ENCODE assay signal across 17 cellular contexts in the genomic region with DNA sequence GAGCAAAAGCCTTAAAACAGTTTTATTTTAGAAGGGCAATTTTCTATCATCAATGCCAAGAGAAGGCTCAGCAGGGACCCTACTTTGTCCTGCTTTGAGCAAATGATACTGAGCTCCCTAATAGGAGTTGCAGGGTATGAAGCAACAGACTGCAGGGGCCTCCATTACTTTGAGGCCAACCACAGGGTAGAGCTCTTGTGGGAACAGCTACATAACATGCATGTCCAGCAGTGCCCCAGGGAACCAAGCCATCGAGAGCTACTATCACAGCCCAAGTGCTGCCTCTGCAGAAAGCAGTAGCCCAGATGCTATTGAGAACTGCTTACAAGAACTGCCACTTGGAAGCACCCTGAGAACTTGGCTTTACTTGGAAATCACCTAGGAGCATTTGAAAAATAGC.
A peak's percentile ranks its signal among the peaks of the same experiment; 100 is the strongest.
DNase-seq lines count a peak whose midpoint lies in the region; ATAC-seq and TF ChIP-seq lines count a peak whose summit lies in the region.
"Had no signal": no experiment of that assay in that cellular context is flagged by ENCODE, and none has a peak within 500 bp of the region (broad histone marks: within the 10 kb centered on the region; RNA-seq: fewer than 3 reads in every experiment).

No MANE protein-coding gene starts in this region.

- ATAC-seq in GM23338 (peak; percentile 53), RWPE2 (ENCODE audit: low read depth) (no peak), GM21515 (IDR thresholded peaks at IDR 0.05; ENCODE audit: unreplicated experiment) (no peak)
- ATAC-seq: stimulated activated naive CD8-positive, alpha-beta T cell treated with anti-CD3 and anti-CD28 coated beads, Interleukin-15, amount 100 ng/mL, for 72 hours had no signal

- H3K27ac Mint-ChIP-seq in GM23338 (no peak overlapping the region; the same call in 1 of the 2 replicates), nephron (peak overlapping the region in 2 of 3 experiments; percentile 17 to 25)
- no peak overlapping the region for H3K27ac Mint-ChIP-seq in activated CD4-positive, alpha-beta T cell treated with anti-CD3 and anti-CD28 coated beads, Interleukin-2, amount 10 ng/mL, durations not matched to agents 7 days and 5 days
- H3K27ac Mint-ChIP-seq: stimulated activated naive CD8-positive, alpha-beta T cell treated with anti-CD3 and anti-CD28 coated beads, Interleukin-15, amount 100 ng/mL, for 72 hours had no signal

- H3K4me1 ChIP-seq in GM23338 (ENCODE audit: insufficient read depth) = peaks cover 25% of the 10 kb centered on the region
- no peaks in the 10 kb centered on the region for H3K4me1 ChIP-seq in RWPE2 (ENCODE audit: insufficient read depth, poor library complexity, severe bottlenecking)
- H3K4me1 ChIP-seq: BE2C, prostate gland had no signal

- TF ChIP-seq CTCF in GM23338 (conservative IDR thresholded peaks at IDR 0.05; ENCODE audit: low read depth in 2 of 2) = no peak
- no peak for TF ChIP-seq CTCF in RWPE2 (IDR thresholded peaks at IDR 0.05; ENCODE audit: poor library complexity, severe bottlenecking)
- no peak for TF ChIP-seq CTCF in fibroblast of the aortic adventitia (IDR thresholded peaks at IDR 0.05; ENCODE audit: insufficient read depth, low read length)
- TF ChIP-seq CTCF in nephron (IDR thresholded peaks at IDR 0.05; ENCODE audit: unreplicated experiment in 3 of 3) = no peak
- TF ChIP-seq CTCF in lower leg skin (IDR thresholded peaks at IDR 0.05) = no peak

- no peak overlapping the region for H3K4me2 ChIP-seq in GM23338

- H3K36me3 ChIP-seq in GM23338 (ENCODE audit: insufficient read depth) (no peaks in the 10 kb centered on the region), RWPE2 (ENCODE audit: low read depth) (no peaks in the 10 kb centered on the region)
- H3K36me3 ChIP-seq: BE2C, prostate gland had no signal

- DNase-seq in GM23338 (ENCODE audit: low spot score) = no peak
- DNase-seq in RWPE2 (ENCODE audit: low spot score) = no peak
- DNase-seq in fibroblast of the aortic adventitia (ENCODE audit: low read depth) = peak; percentile 39
- DNase-seq in stimulated activated naive CD4-positive, alpha-beta T cell treated with Interleukin-2 at 50 U/mL for 16 hours (lab: John Stamatoyannopoulos, UW) = no peak
- no peak for DNase-seq in lower leg skin (ENCODE audit: low spot score in 2 of 2)
- no peak for DNase-seq in activated CD4-positive, alpha-beta T cell treated with anti-CD3 and anti-CD28 coated beads, Interleukin-2, amount 10 ng/mL, durations not matched to agents 7 days and 5 days
- DNase-seq: BE2C; DND-41; effector CD4-positive, alpha-beta T cell; hippocampal formation; NCI-H69; stimulated activated CD4-positive, alpha-beta T cell treated with anti-CD3 and anti-CD28 coated beads, Interleukin-4, amount 100 ng/mL, for 24 hours; stimulated activated naive CD8-positive, alpha-beta T cell treated with anti-CD3 and anti-CD28 coated beads, Interleukin-15, amount 100 ng/mL, for 72 hours had no signal

- H3K9me2 ChIP-seq in GM23338 (ENCODE audit: insufficient read depth) = no peaks in the 10 kb centered on the region

- H3K27me3 Mint-ChIP-seq in GM23338 (ENCODE audit: insufficient read depth, low read depth, poor library complexity) (no peaks in the 10 kb centered on the region), nephron (ENCODE audit: low read depth) (no peaks in the 10 kb centered on the region)
- no peaks in the 10 kb centered on the region for H3K27me3 Mint-ChIP-seq in activated CD4-positive, alpha-beta T cell treated with anti-CD3 and anti-CD28 coated beads, Interleukin-2, amount 10 ng/mL, durations not matched to agents 7 days and 5 days
- H3K27me3 Mint-ChIP-seq: stimulated activated naive CD8-positive, alpha-beta T cell treated with anti-CD3 and anti-CD28 coated beads, Interleukin-15, amount 100 ng/mL, for 72 hours had no signal

- WGBS in lower leg skin, 2 donors = 47 to 60% methylated on average over 1 of the region's 1 CpG

- H3K79me2 ChIP-seq in GM23338 (replicated peaks; ENCODE audit: insufficient read depth) = no peaks in the 10 kb centered on the region

- no peaks in the 10 kb centered on the region for H3K9me3 Mint-ChIP-seq in GM23338
- no peaks in the 10 kb centered on the region for H3K9me3 Mint-ChIP-seq in nephron
- H3K9me3 Mint-ChIP-seq in activated CD4-positive, alpha-beta T cell treated with anti-CD3 and anti-CD28 coated beads, Interleukin-2, amount 10 ng/mL, durations not matched to agents 7 days and 5 days = no peaks in the 10 kb centered on the region
- H3K9me3 Mint-ChIP-seq: stimulated activated naive CD8-positive, alpha-beta T cell treated with anti-CD3 and anti-CD28 coated beads, Interleukin-15, amount 100 ng/mL, for 72 hours had no signal

- intact Hi-C loops in lower leg skin (cut with DNase I; ENCODE audit: low total_unique reads) = no loop called here

- H3K4me3 ChIP-seq in GM23338 (no peak overlapping the region), RWPE2 (ENCODE audit: severe bottlenecking) (no peak overlapping the region), fibroblast of the aortic adventitia (ENCODE audit: low read depth, low read length) (no peak overlapping the region), lower leg skin (ENCODE audit: low read depth, poor library complexity, severe bottlenecking) (no peak overlapping the region)
- H3K4me3 ChIP-seq: prostate gland had no signal

- H4K20me1 ChIP-seq in GM23338 (replicated peaks; ENCODE audit: insufficient read depth) = no peaks in the 10 kb centered on the region

- H3K36me3 Mint-ChIP-seq in GM23338 (ENCODE audit: low read depth) (no peaks in the 10 kb centered on the region), nephron (ENCODE audit: low read depth) (no peaks in the 10 kb centered on the region)
- H3K36me3 Mint-ChIP-seq in activated CD4-positive, alpha-beta T cell treated with anti-CD3 and anti-CD28 coated beads, Interleukin-2, amount 10 ng/mL, durations not matched to agents 7 days and 5 days (ENCODE audit: low read depth) = no peaks in the 10 kb centered on the region

- POLR2A ChIA-PET in activated CD4-positive, alpha-beta T cell treated with anti-CD3 and anti-CD28 coated beads, Interleukin-2, amount 10 ng/mL, durations not matched to agents 7 days and 5 days (lab: Charles Lee) = no interaction called here

- no peak for TF ChIP-seq POLR2A in lower leg skin (IDR thresholded peaks at IDR 0.05)

- no peaks in the 10 kb centered on the region for H3F3A ChIP-seq in GM23338 (replicated peaks; ENCODE audit: low read depth)

- H3K4me3 Mint-ChIP-seq in GM23338 (no peak overlapping the region; the same call in 2 of the 3 replicates), nephron (no peak overlapping the region)
- no peak overlapping the region for H3K4me3 Mint-ChIP-seq in activated CD4-positive, alpha-beta T cell treated with anti-CD3 and anti-CD28 coated beads, Interleukin-2, amount 10 ng/mL, durations not matched to agents 7 days and 5 days
- H3K4me3 Mint-ChIP-seq: stimulated activated naive CD8-positive, alpha-beta T cell treated with anti-CD3 and anti-CD28 coated beads, Interleukin-15, amount 100 ng/mL, for 72 hours had no signal

- CTCF ChIA-PET in activated CD4-positive, alpha-beta T cell treated with anti-CD3 and anti-CD28 coated beads, Interleukin-2, amount 10 ng/mL, durations not matched to agents 7 days and 5 days (lab: Charles Lee) = no interaction called here

- H2AFZ ChIP-seq in GM23338 = no peak overlapping the region; the same call in 1 of the 2 replicates

- no peaks in the 10 kb centered on the region for H3K9me3 ChIP-seq in RWPE2 (ENCODE audit: severe bottlenecking)
- H3K9me3 ChIP-seq: BE2C, prostate gland had no signal

- H3K27me3 ChIP-seq in GM23338 (ENCODE audit: insufficient read depth) (no peaks in the 10 kb centered on the region), RWPE2 (ENCODE audit: insufficient read depth, poor library complexity, severe bottlenecking) (no peaks in the 10 kb centered on the region)
- H3K27me3 ChIP-seq: BE2C had no signal

- H3K4me1 Mint-ChIP-seq in GM23338 (peaks cover 22% of the 10 kb centered on the region), nephron (peaks cover 39% of the 10 kb centered on the region)
- no peaks in the 10 kb centered on the region for H3K4me1 Mint-ChIP-seq in activated CD4-positive, alpha-beta T cell treated with anti-CD3 and anti-CD28 coated beads, Interleukin-2, amount 10 ng/mL, durations not matched to agents 7 days and 5 days
- H3K4me1 Mint-ChIP-seq: stimulated activated naive CD8-positive, alpha-beta T cell treated with anti-CD3 and anti-CD28 coated beads, Interleukin-15, amount 100 ng/mL, for 72 hours had no signal

- H3K27ac ChIP-seq in GM23338 (ENCODE audit: low read depth) = no peak overlapping the region
- H3K27ac ChIP-seq in RWPE2 (ENCODE audit: poor library complexity, severe bottlenecking) = peak overlapping the region; percentile 54
- H3K27ac ChIP-seq: HL-60, prostate gland had no signal

TF ChIP-seq in GM23338, 12 proteins besides CTCF, POLR2A, EP300 and RAD21 (continues in another document):
- TF ChIP-seq, protein P1, sequence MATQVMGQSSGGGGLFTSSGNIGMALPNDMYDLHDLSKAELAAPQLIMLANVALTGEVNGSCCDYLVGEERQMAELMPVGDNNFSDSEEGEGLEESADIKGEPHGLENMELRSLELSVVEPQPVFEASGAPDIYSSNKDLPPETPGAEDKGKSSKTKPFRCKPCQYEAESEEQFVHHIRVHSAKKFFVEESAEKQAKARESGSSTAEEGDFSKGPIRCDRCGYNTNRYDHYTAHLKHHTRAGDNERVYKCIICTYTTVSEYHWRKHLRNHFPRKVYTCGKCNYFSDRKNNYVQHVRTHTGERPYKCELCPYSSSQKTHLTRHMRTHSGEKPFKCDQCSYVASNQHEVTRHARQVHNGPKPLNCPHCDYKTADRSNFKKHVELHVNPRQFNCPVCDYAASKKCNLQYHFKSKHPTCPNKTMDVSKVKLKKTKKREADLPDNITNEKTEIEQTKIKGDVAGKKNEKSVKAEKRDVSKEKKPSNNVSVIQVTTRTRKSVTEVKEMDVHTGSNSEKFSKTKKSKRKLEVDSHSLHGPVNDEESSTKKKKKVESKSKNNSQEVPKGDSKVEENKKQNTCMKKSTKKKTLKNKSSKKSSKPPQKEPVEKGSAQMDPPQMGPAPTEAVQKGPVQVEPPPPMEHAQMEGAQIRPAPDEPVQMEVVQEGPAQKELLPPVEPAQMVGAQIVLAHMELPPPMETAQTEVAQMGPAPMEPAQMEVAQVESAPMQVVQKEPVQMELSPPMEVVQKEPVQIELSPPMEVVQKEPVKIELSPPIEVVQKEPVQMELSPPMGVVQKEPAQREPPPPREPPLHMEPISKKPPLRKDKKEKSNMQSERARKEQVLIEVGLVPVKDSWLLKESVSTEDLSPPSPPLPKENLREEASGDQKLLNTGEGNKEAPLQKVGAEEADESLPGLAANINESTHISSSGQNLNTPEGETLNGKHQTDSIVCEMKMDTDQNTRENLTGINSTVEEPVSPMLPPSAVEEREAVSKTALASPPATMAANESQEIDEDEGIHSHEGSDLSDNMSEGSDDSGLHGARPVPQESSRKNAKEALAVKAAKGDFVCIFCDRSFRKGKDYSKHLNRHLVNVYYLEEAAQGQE (IDR thresholded peaks at IDR 0.05; ENCODE audit: unreplicated experiment) = no peak

Comparison
In these comparisons a context has a peak if more than half of its experiments do, and no peak if none do; other contexts are left out.
1. H3K27ac Mint-ChIP-seq: peak in nephron (2 of 3); none in GM23338 (single experiment) and activated CD4-positive, alpha-beta T cell treated with anti-CD3 and anti-CD28 coated beads, Interleukin-2, amount 10 ng/mL, durations not matched to agents 7 days and 5 days (single experiment).